ENCODE assay signal across 8 cellular contexts in the genomic region with DNA sequence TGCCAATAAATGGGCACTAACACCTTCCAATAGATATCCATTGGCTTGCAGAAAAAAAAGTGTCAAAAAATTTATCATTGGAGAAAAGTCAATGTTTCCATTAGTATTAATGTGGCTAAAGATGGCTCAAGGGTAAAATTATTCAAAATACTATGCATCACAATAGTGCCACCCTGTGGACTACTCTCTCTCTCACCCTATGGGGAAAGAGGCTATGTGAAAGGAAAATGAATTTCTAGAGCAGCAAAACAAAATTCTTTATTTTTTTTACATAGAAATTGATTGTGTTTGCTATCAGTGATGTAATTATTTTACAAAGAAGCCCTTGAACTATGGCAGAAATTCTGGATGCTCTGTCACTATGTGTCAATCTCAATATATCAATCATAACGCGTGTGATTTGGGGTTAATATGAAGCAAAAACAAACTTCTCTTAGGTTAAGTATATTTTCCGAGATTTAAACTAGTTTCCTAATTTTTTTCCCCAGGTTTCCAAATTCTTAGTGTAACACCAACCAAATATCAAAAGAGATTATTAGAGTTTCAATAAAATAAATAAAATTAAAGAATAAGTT.
DNase-seq lines count a peak whose midpoint lies in the region; ATAC-seq, FAIRE-seq and TF ChIP-seq lines count a peak whose summit lies in the region.
"Not testable (repeated sequence)": the region's sequence is repeated elsewhere in the genome, so short reads cannot be mapped to it uniquely, and the experiment has no call there.

No MANE protein-coding gene starts in this region.

- H3K4ac ChIP-seq in H9 (ENCODE audit: low read depth, low read length) = not testable (repeated sequence)

- H3K36me3 Mint-ChIP-seq in H9 (ENCODE audit: insufficient read depth in 1 of 3, low read depth in 3 of 3); nephron (ENCODE audit: low read depth); type B pancreatic cell: not testable (repeated sequence)

- H3K9ac ChIP-seq in H9 (ENCODE audit: extremely low read depth, insufficient read length, low read length); SK-N-SH: not testable (repeated sequence)

- H3K27me3 ChIP-seq in H9 (ENCODE audit: insufficient read depth, low read length); SK-N-SH (ENCODE audit: insufficient read depth): not testable (repeated sequence)
- H3K27me3 ChIP-seq in heart right ventricle = peaks cover 6 to 75% (median 46%) of the 10 kb centered on the region in 7 donors

- POLR2A ChIA-PET in SK-N-SH (lab: Yijun Ruan, JAX) = not testable (repeated sequence)

- H3K14ac ChIP-seq in H9 (ENCODE audit: insufficient read depth, low read length) = not testable (repeated sequence)

- not testable (repeated sequence) for DNase-seq in H9; SK-N-SH; heart right ventricle; type B pancreatic cell (ENCODE audit: extremely low spot score, unreplicated experiment)
- DNase-seq in NCI-H2171 treated with DMSO at 0.1 percent for 48 hours (lab: John Stamatoyannopoulos, UW) = peak; percentile 27

- H3K23ac ChIP-seq in H9 (ENCODE audit: insufficient read length, low read depth, low read length) = not testable (repeated sequence)

- H2AFZ ChIP-seq in H9 (ENCODE audit: low read length); SK-N-SH (ENCODE audit: low read depth): not testable (repeated sequence)

- H3K18ac ChIP-seq in H9 (ENCODE audit: insufficient read length, low read depth, low read length) = not testable (repeated sequence)

- not testable (repeated sequence) for H4K5ac ChIP-seq in H9 (ENCODE audit: insufficient read length, low read depth, low read length)

- H3K4me2 ChIP-seq in H9 (ENCODE audit: insufficient read depth, insufficient read length, low read length); SK-N-SH: not testable (repeated sequence)

- not testable (repeated sequence) for H2BK5ac ChIP-seq in H9 (ENCODE audit: insufficient read length, low read length)

- not testable (repeated sequence) for H3K4me1 ChIP-seq in H9 (ENCODE audit: insufficient read depth, low read length); SK-N-SH (ENCODE audit: control insufficient read depth in 1 of 2, insufficient read depth in 2 of 2, low read depth in 1 of 2, low read length in 1 of 2)
- peaks cover 0 to 13% (median 3%) of the 10 kb centered on the region in 9 donors for H3K4me1 ChIP-seq in heart right ventricle

- H4K20me1 ChIP-seq in H9 (ENCODE audit: control insufficient read depth, insufficient read depth, insufficient read length); SK-N-SH (ENCODE audit: insufficient read depth): not testable (repeated sequence)

- FAIRE-seq in colon (lab: Jason Lieb, UNC) = peak; percentile 36

- not testable (repeated sequence) for H3K36me3 ChIP-seq in SK-N-SH (replicated peaks in 1 of 2; ENCODE audit: control insufficient read depth in 1 of 2, insufficient read depth in 2 of 2, low read length in 1 of 2); heart right ventricle

- not testable (repeated sequence) for H3T11ph ChIP-seq in H9 (ENCODE audit: low read length)

- H3F3A ChIP-seq in SK-N-SH (replicated peaks; ENCODE audit: insufficient read depth) = not testable (repeated sequence)

- CTCF ChIA-PET in SK-N-SH (lab: Yijun Ruan, JAX) = not testable (repeated sequence)

- not testable (repeated sequence) for H4K8ac ChIP-seq in H9 (replicated peaks; ENCODE audit: insufficient read length, low read depth, low read length)

- no CpG with 5 or more reads among the region's 3 CpGs for WGBS in H9 (ENCODE audit: extremely low coverage, insufficient read length, low lambda C conversion rate)
- WGBS in SK-N-SH (ENCODE audit: low lambda C conversion rate) = 47% methylated on average over 3 of the region's 3 CpGs
- WGBS in heart right ventricle, 2 donors = 66 to 67% methylated on average over 3 of the region's 3 CpGs

- not testable (repeated sequence) for TF ChIP-seq EP300 in SK-N-SH (IDR thresholded peaks at IDR 0.05; ENCODE audit: borderline replicate concordance in 1 of 2, low read depth in 1 of 2, low read length in 1 of 2)

- H3K79me1 ChIP-seq in H9 (ENCODE audit: insufficient read depth, low read depth, low read length, poor library complexity, severe bottlenecking) = not testable (repeated sequence)

- H2BK12ac ChIP-seq in H9 (ENCODE audit: insufficient read length, low read depth, low read length) = not testable (repeated sequence)

- H4K91ac ChIP-seq in H9 (ENCODE audit: insufficient read length, low read depth, low read length) = not testable (repeated sequence)

- peaks cover 10% of the 10 kb centered on the region for H3K23me2 ChIP-seq in H9 (ENCODE audit: insufficient read length, low read depth, low read length, poor library complexity, severe bottlenecking)

- not testable (repeated sequence) for H3K56ac ChIP-seq in H9 (ENCODE audit: insufficient read length, low read depth, low read length)

- TF ChIP-seq CTCF in C4-2B (conservative IDR thresholded peaks at IDR 0.05) (peak; percentile 73), H9 (conservative IDR thresholded peaks at IDR 0.05) (peak; percentile 55), SK-N-SH (IDR thresholded peaks at IDR 0.05) (peak; percentile 74), heart right ventricle (IDR thresholded peaks at IDR 0.05) (peak in 7 of 9 donors; percentile 28 to 54 (median 42)), nephron (IDR thresholded peaks at IDR 0.05; ENCODE audit: unreplicated experiment in 3 of 3) (peak; percentile 58 to 70 (median 65)), type B pancreatic cell (conservative IDR thresholded peaks at IDR 0.05) (peak; percentile 77)

- H3K4me1 Mint-ChIP-seq in H9 = peaks cover 17 to 24% of the 10 kb centered on the region in 2 experiments
- peaks cover 11% of the 10 kb centered on the region for H3K4me1 Mint-ChIP-seq in nephron
- peaks cover 11% of the 10 kb centered on the region for H3K4me1 Mint-ChIP-seq in type B pancreatic cell (ENCODE audit: unreplicated experiment)

- not testable (repeated sequence) for H3K4me3 Mint-ChIP-seq in H9, nephron, type B pancreatic cell

- not testable (repeated sequence) for H2BK15ac ChIP-seq in H9 (ENCODE audit: low read depth, low read length)

- H3K4me3 ChIP-seq in SK-N-SH (ENCODE audit: low read depth in 2 of 2, low read length in 1 of 2); heart right ventricle: not testable (repeated sequence)

- not testable (repeated sequence) for H3K27me3 Mint-ChIP-seq in H9 (ENCODE audit: low read depth)
- H3K27me3 Mint-ChIP-seq in nephron (ENCODE audit: low read depth) = peaks cover 21% of the 10 kb centered on the region
- H3K27me3 Mint-ChIP-seq in type B pancreatic cell = peaks cover 13% of the 10 kb centered on the region

- not testable (repeated sequence) for H2AK5ac ChIP-seq in H9 (ENCODE audit: insufficient read length, low read length)

- H3K9me2 ChIP-seq in SK-N-SH = not testable (repeated sequence)

- not testable (repeated sequence) for H3K27ac Mint-ChIP-seq in H9, nephron, type B pancreatic cell

- peak; percentile 60 for TF ChIP-seq RAD21 in SK-N-SH (IDR thresholded peaks at IDR 0.05; ENCODE audit: low read length)

- not testable (repeated sequence) for H3K79me2 ChIP-seq in H9 (ENCODE audit: insufficient read depth, low read length); SK-N-SH (ENCODE audit: insufficient read depth)

- H2BK20ac ChIP-seq in H9 (ENCODE audit: low read depth, low read length, poor library complexity, severe bottlenecking) = not testable (repeated sequence)

- intact Hi-C loops in heart right ventricle (cut with DNase I) = not testable (repeated sequence)

- not testable (repeated sequence) for H3K9me3 Mint-ChIP-seq in H9, nephron, type B pancreatic cell

- H2BK120ac ChIP-seq in H9 (ENCODE audit: low read depth, low read length, poor library complexity, severe bottlenecking) = not testable (repeated sequence)

- ATAC-seq in heart right ventricle = not testable (repeated sequence)

- not testable (repeated sequence) for H3K27ac ChIP-seq in C4-2B; H9 (ENCODE audit: insufficient read length, low read depth, low read length); SK-N-SH (ENCODE audit: low read depth in 2 of 2, low read length in 1 of 2); heart right ventricle

- not testable (repeated sequence) for H3K9me3 ChIP-seq in H9 (ENCODE audit: control insufficient read depth, low read depth, low read length); SK-N-SH; heart right ventricle

TF ChIP-seq in SK-N-SH, 30 proteins besides CTCF, POLR2A, EP300 and RAD21:
- 0 out of 2 replicates have a peak, but pooled peaks have one; percentile 10 for TF ChIP-seq SMC3 (IDR thresholded peaks at IDR 0.05; ENCODE audit: low read depth, low read length)
